20 cellular contexts compared by ENCODE assay signal in the genomic region with DNA sequence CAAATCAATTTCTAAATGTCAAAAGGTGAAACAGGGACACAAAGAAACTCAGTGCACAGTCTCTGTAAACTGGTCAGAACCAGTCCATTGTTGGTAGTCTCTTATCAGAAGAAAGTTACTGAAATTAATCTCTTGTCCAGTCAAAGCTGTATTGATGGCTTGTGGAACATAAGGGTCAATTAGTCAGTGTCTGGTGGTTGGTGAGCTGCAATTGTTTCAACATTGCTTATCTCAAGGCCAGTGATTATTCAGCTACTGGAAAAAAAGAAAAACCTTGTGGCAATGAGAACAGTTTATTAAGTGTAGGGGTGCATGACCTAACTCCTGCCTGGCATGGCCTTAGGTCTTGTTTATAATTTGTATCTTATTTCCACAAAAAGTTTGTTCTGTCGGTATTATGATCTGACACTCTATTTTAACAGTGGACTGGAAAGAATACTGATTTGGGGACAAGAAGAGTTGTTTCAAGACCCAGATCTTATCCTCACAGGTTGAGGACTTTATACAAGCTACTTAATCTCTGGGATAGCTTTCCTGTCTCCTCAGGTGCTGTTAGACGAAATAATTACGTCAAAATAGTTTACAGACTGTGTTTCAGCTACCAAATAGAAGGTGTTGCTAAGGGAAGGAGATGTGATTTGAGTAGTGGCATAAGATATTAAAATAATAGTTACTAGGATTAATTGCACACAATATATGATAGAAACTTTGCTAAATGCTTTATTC.
A peak's percentile ranks its signal among the peaks of the same experiment; 100 is the strongest.
DNase-seq lines count a peak whose midpoint lies in the region; ATAC-seq, FAIRE-seq and TF ChIP-seq lines count a peak whose summit lies in the region.
"Had no signal": no experiment of that assay in that cellular context is flagged by ENCODE, and none has a peak within 500 bp of the region (broad histone marks: within the 10 kb centered on the region; RNA-seq: fewer than 3 reads in every experiment).

No MANE protein-coding gene starts in this region.

- TF ChIP-seq POLR2A in endothelial cell of umbilical vein (IDR thresholded peaks at IDR 0.05; ENCODE audit: low read depth, low read length): no peak
- no peak for TF ChIP-seq POLR2A in testis (IDR thresholded peaks at IDR 0.05)

- no peaks in the 10 kb centered on the region for H3K27me3 Mint-ChIP-seq in natural killer cell (ENCODE audit: low read depth in 2 of 2)
- H3K27me3 Mint-ChIP-seq: CD4-positive, alpha-beta T cell had no signal

- H3K36me3 ChIP-seq in endothelial cell of umbilical vein (ENCODE audit: control insufficient read depth in 2 of 2, extremely low read depth in 1 of 2, insufficient read depth in 2 of 2, low read length in 2 of 2) (no peaks in the 10 kb centered on the region), testis (ENCODE audit: low read depth, missing control alignments) (no peaks in the 10 kb centered on the region)
- H3K36me3 ChIP-seq: BE2C, HAP-1 had no signal

- no TSS peak for BruUV-seq in endothelial cell of umbilical vein (replicated peaks; lab: Mats Ljungman, UMichigan)

- H3K9me1 ChIP-seq in endothelial cell of umbilical vein (replicated peaks; ENCODE audit: control insufficient read depth, extremely low read depth, insufficient read depth, low read length): no peaks in the 10 kb centered on the region

- intact Hi-C loops in endothelial cell of umbilical vein (cut with micrococcal nuclease): no loop called here
- intact Hi-C loops in testis (cut with DNase I; ENCODE audit: low total_unique reads): no loop called here
- intact Hi-C loops in natural killer cell (cut with micrococcal nuclease): no loop called here

- CTCF ChIA-PET in endothelial cell of umbilical vein (lab: Charles Lee): interaction anchor here (1.9 kb wide), 1 partner anchor 14 kb away, joined by 7 read pairs; no protein-coding TSS in a partner anchor

- H3K4me1 Mint-ChIP-seq in natural killer cell: no peaks in the 10 kb centered on the region

- ATAC-seq in natural killer cell: no peak

- no peak for TF ChIP-seq CTCF in endothelial cell of umbilical vein (IDR thresholded peaks at IDR 0.05; ENCODE audit: extremely low read depth in 1 of 2, insufficient read depth in 1 of 2, low read depth in 1 of 2, low read length in 2 of 2)
- TF ChIP-seq CTCF in testis (IDR thresholded peaks at IDR 0.05): no peak
- TF ChIP-seq CTCF in natural killer cell (IDR thresholded peaks at IDR 0.05): no peak

- POLR2A ChIA-PET in endothelial cell of umbilical vein (lab: Charles Lee): no interaction called here

- H3K4me2 ChIP-seq in endothelial cell of umbilical vein (ENCODE audit: insufficient read depth, low read length): no peak overlapping the region

- H3K4me1 ChIP-seq in endothelial cell of umbilical vein (ENCODE audit: control insufficient read depth, extremely low read depth, insufficient read depth, low read length) (no peaks in the 10 kb centered on the region), testis (no peaks in the 10 kb centered on the region)
- H3K4me1 ChIP-seq: BE2C, Caco-2, HAP-1 had no signal

- no peaks in the 10 kb centered on the region for H3K27me3 ChIP-seq in endothelial cell of umbilical vein (ENCODE audit: control insufficient read depth in 2 of 2, insufficient read depth in 2 of 2, low read length in 2 of 2)
- H3K27me3 ChIP-seq in testis: no peaks in the 10 kb centered on the region
- H3K27me3 ChIP-seq: BE2C had no signal

- H3K79me2 ChIP-seq in endothelial cell of umbilical vein (ENCODE audit: control insufficient read depth, insufficient read depth, low read length): no peaks in the 10 kb centered on the region

- H3K9ac ChIP-seq in endothelial cell of umbilical vein (replicated peaks; ENCODE audit: extremely low read depth, insufficient read depth, low read length): no peak overlapping the region
- H3K9ac ChIP-seq: GM23248 had no signal

- 55 to 57% methylated on average over 3 of the region's 3 CpGs for WGBS in testis, 2 donors

- no peak overlapping the region for H3K4me3 Mint-ChIP-seq in natural killer cell
- H3K4me3 Mint-ChIP-seq: CD4-positive, alpha-beta T cell had no signal

- dilution Hi-C loops in endothelial cell of umbilical vein (cut with MboI; ENCODE audit: extremely low pct_ligation_motif_present, low sequenced_read_pairs): no loop called here

- H3K36me3 Mint-ChIP-seq in natural killer cell: no peaks in the 10 kb centered on the region

- no peaks in the 10 kb centered on the region for H3K9me3 ChIP-seq in endothelial cell of umbilical vein (replicated peaks; ENCODE audit: control insufficient read depth, insufficient read depth, low read length)
- no peaks in the 10 kb centered on the region for H3K9me3 ChIP-seq in testis
- H3K9me3 ChIP-seq: BE2C, Caco-2, HAP-1 had no signal

- no peak for FAIRE-seq in endothelial cell of umbilical vein (lab: Jason Lieb, UNC)
- FAIRE-seq: A204.1, D721Med, G401.6, GM12891, GM19239 had no signal

- DNase-seq in amniotic epithelial cell (ENCODE audit: low read depth) (peak; percentile 7), endothelial cell of umbilical vein (ENCODE audit: low read depth, low spot score) (peak; percentile 18), non-pigmented ciliary epithelial cell (ENCODE audit: low read depth) (peak; percentile 5), testis (peak; percentile 72), natural killer cell (no peak), RPMI8226 (no peak)
- DNase-seq in activated naive CD4-positive, alpha-beta T cell (lab: John Stamatoyannopoulos, UW): no peak
- no peak for DNase-seq in activated T-cell treated with anti-CD3 and anti-CD28 coated beads, Interleukin-2, amount 50 U/mL, for 48 hours
- DNase-seq: ACHN; BE2C; Caco-2; CD4-positive, alpha-beta T cell; GM23248 had no signal

- H3K4me3 ChIP-seq in endothelial cell of umbilical vein (replicated peaks in 1 of 3; ENCODE audit: insufficient read depth in 1 of 3, low read depth in 1 of 3, low read length in 3 of 3) (no peak overlapping the region), testis (no peak overlapping the region)
- H3K4me3 ChIP-seq: GM23248, HAP-1 had no signal

- no peak overlapping the region for H3K27ac Mint-ChIP-seq in natural killer cell
- H3K27ac Mint-ChIP-seq: CD4-positive, alpha-beta T cell had no signal

- peaks cover 8 to 17% of the 10 kb centered on the region in 2 donors for H3K9me3 Mint-ChIP-seq in natural killer cell

- H2AFZ ChIP-seq in endothelial cell of umbilical vein (ENCODE audit: low read depth, low read length): no peak overlapping the region
- H2AFZ ChIP-seq: GM23248 had no signal

- H3K27ac ChIP-seq in endothelial cell of umbilical vein (ENCODE audit: insufficient read depth, low read depth, low read length) (no peak overlapping the region), testis (peak overlapping the region in 1 of 2 donors; percentile 2)
- H3K27ac ChIP-seq: C4-2B, GM23248 had no signal

- H4K20me1 ChIP-seq in endothelial cell of umbilical vein (replicated peaks; ENCODE audit: control insufficient read depth, extremely low read depth, insufficient read depth, low read length): no peaks in the 10 kb centered on the region

TF ChIP-seq in endothelial cell of umbilical vein, 7 proteins besides CTCF, POLR2A, EP300 and RAD21:
- TF ChIP-seq MYC (IDR thresholded peaks at IDR 0.05; ENCODE audit: low read depth, low read length): no peak

Comparison
In these comparisons a context has a peak if more than half of its experiments do, and no peak if none do; other contexts are left out.
1. DNase-seq: peak in amniotic epithelial cell (single experiment), endothelial cell of umbilical vein (single experiment), non-pigmented ciliary epithelial cell (single experiment) and testis (single experiment); none in activated naive CD4-positive, alpha-beta T cell (0 of 4), natural killer cell (single experiment), activated T-cell treated with anti-CD3 and anti-CD28 coated beads, Interleukin-2, amount 50 U/mL, for 48 hours (0 of 2) and RPMI8226 (single experiment).